1 cellular context compared by ENCODE assay signal in genomic region chr11:13009476-13009920, GRCh38.
TF ChIP-seq lines count a peak whose summit lies in the region.

No MANE protein-coding gene starts in this region.

TF ChIP-seq in HepG2, 621 proteins besides CTCF, POLR2A, EP300 and RAD21 (continued from another document):
- no peak for TF ChIP-seq ZNF646 (CRISPR knock-in tag; IDR thresholded peaks at IDR 0.05)
- TF ChIP-seq CSRNP1 (CRISPR knock-in tag; IDR thresholded peaks at IDR 0.05): no peak
- TF ChIP-seq ZNF790 (CRISPR knock-in tag; IDR thresholded peaks at IDR 0.05; ENCODE audit: borderline replicate concordance): no peak
TF ChIP-seq in HepG2: peak in this region for 0.
